In the genomic region with DNA sequence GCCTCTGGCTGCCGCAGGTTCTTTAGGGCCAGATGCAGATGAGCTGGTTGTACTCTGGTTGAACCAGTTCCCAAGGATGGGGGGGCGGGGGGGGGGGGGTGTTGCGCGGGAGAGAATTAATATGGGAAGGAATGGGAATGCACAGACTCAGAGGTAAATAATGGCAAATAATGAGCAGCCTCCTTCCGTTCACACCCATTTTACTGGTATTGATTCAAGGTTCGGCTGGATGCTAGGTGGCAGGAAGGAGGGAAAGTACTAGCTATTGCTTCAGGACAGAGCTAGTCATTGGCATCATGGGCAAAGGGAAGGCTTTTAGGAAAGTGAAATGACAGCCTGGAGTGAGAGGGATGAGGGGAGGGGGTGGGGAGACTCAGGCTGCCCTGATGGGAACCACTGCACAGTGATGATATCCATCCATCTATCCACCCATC, we compare ENCODE assay signal across 11 cellular contexts. TPM values are rescaled to one million over a fixed set of nuclear protein-coding genes. Genes with fewer than 3 reads are reported as not detected.
DNase-seq lines count a peak whose midpoint lies in the region; ATAC-seq and TF ChIP-seq lines count a peak whose summit lies in the region.
"Had no signal": no experiment of that assay in that cellular context is flagged by ENCODE, and none has a peak within 500 bp of the region (broad histone marks: within the 10 kb centered on the region; RNA-seq: fewer than 3 reads in every experiment).

A gene with protein sequence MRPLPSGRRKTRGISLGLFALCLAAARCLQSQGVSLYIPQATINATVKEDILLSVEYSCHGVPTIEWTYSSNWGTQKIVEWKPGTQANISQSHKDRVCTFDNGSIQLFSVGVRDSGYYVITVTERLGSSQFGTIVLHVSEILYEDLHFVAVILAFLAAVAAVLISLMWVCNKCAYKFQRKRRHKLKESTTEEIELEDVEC (minus strand): TSS at position 34 of the 434 bp plus-strand sequence. CDS start 116 bp downstream, outside the sequence.

- intact Hi-C loops in activated CD4-positive, alpha-beta T cell treated with anti-CD3 and anti-CD28 coated beads, Interleukin-2, amount 10 ng/mL, durations not matched to agents 24 days and 14 days (cut with micrococcal nuclease): no loop called here

- H3K79me2 ChIP-seq in mesendoderm (ENCODE audit: control insufficient read depth, insufficient read depth, low read length): no peaks in the 10 kb centered on the region

- H3K4me3 ChIP-seq in coronary artery: peak within 1 kb of the TSS; percentile 77
- no peak within 1 kb of the TSS for H3K4me3 ChIP-seq in mesendoderm (ENCODE audit: low read length)
- peak within 1 kb of the TSS; percentile 18 to 52 (median 42) for H3K4me3 ChIP-seq in upper lobe of left lung

- H3K27ac ChIP-seq in coronary artery (no peak within 1 kb of the TSS), mesendoderm (ENCODE audit: low read depth, low read length) (no peak within 1 kb of the TSS), upper lobe of left lung (no peak within 1 kb of the TSS)

- H3K18ac ChIP-seq in mesendoderm (ENCODE audit: low read length): peak within 1 kb of the TSS; percentile 95

- no peaks in the 10 kb centered on the region for H3K9me3 ChIP-seq in upper lobe of left lung

- H3K27me3 Mint-ChIP-seq in activated CD4-positive, alpha-beta T cell treated with anti-CD3 and anti-CD28 coated beads, Interleukin-2, amount 10 ng/mL, durations not matched to agents 24 days and 14 days: peaks cover 29% of the 10 kb centered on the region

- TF ChIP-seq EP300 in upper lobe of left lung (IDR thresholded peaks at IDR 0.05): no peak

- H4K5ac ChIP-seq in mesendoderm (ENCODE audit: low read length): no peak within 1 kb of the TSS

- H2AK5ac ChIP-seq in mesendoderm (ENCODE audit: low read length): no peak within 1 kb of the TSS

- peak within 1 kb of the TSS; percentile 31 for H2BK120ac ChIP-seq in mesendoderm (ENCODE audit: low read depth, low read length)

- TF ChIP-seq CTCF in coronary artery (IDR thresholded peaks at IDR 0.05) (no peak), upper lobe of left lung (IDR thresholded peaks at IDR 0.05) (no peak)

- H3K23ac ChIP-seq in mesendoderm (ENCODE audit: low read length): no peak within 1 kb of the TSS

- H3K4me1 Mint-ChIP-seq in activated CD4-positive, alpha-beta T cell treated with anti-CD3 and anti-CD28 coated beads, Interleukin-2, amount 10 ng/mL, durations not matched to agents 24 days and 14 days: no peaks in the 10 kb centered on the region

- H3K27me3 ChIP-seq in mesendoderm (ENCODE audit: insufficient read depth, low read length, poor library complexity) (no peaks in the 10 kb centered on the region), upper lobe of left lung (peaks cover 0 to 6% (median 2%) of the 10 kb centered on the region in 4 donors)

- H3K4me2 ChIP-seq in mesendoderm (ENCODE audit: low read length): peak within 1 kb of the TSS; percentile 6

- H2BK5ac ChIP-seq in mesendoderm (ENCODE audit: low read length): no peak within 1 kb of the TSS

- TF ChIP-seq POLR2A in upper lobe of left lung (IDR thresholded peaks at IDR 0.05): no peak

- peak within 1 kb of the TSS; percentile 94 for H3K4ac ChIP-seq in mesendoderm (ENCODE audit: low read depth, low read length)

- no peaks in the 10 kb centered on the region for H3K36me3 ChIP-seq in mesendoderm (ENCODE audit: control insufficient read depth, insufficient read depth, low read length)
- no peaks in the 10 kb centered on the region for H3K36me3 ChIP-seq in upper lobe of left lung

- no peaks in the 10 kb centered on the region for H3K79me1 ChIP-seq in mesendoderm (ENCODE audit: low read length)

- H3K36me3 Mint-ChIP-seq in activated CD4-positive, alpha-beta T cell treated with anti-CD3 and anti-CD28 coated beads, Interleukin-2, amount 10 ng/mL, durations not matched to agents 24 days and 14 days (ENCODE audit: low read depth): no peaks in the 10 kb centered on the region

- no peak within 1 kb of the TSS for H3K27ac Mint-ChIP-seq in activated CD4-positive, alpha-beta T cell treated with anti-CD3 and anti-CD28 coated beads, Interleukin-2, amount 10 ng/mL, durations not matched to agents 24 days and 14 days

- H3K4me3 Mint-ChIP-seq in activated CD4-positive, alpha-beta T cell treated with anti-CD3 and anti-CD28 coated beads, Interleukin-2, amount 10 ng/mL, durations not matched to agents 24 days and 14 days: peak within 1 kb of the TSS; percentile 1

- H3K9ac ChIP-seq in mesendoderm (ENCODE audit: low read length): peak within 1 kb of the TSS; percentile 28

- no CpG with 5 or more reads among the region's 6 CpGs for WGBS in mesendoderm (ENCODE audit: extremely low coverage, insufficient coverage, low lambda C conversion rate)
- 24 to 37% methylated on average over 4 to 6 of the region's 6 CpGs for WGBS in upper lobe of left lung, 2 donors

- no peak for ATAC-seq in upper lobe of left lung (ENCODE audit: low FRiP score in 2 of 2)
- ATAC-seq in GM19328 (IDR thresholded peaks at IDR 0.05; ENCODE audit: unreplicated experiment): no peak
- ATAC-seq in HG03280 (IDR thresholded peaks at IDR 0.05; ENCODE audit: unreplicated experiment): no peak

- peak within 1 kb of the TSS; percentile 61 for H3K56ac ChIP-seq in mesendoderm (ENCODE audit: low read length)

- DNase-seq in activated CD4-positive, alpha-beta T cell treated with anti-CD3 and anti-CD28 coated beads, Interleukin-2, amount 10 ng/mL, durations not matched to agents 24 days and 14 days: no peak
- no peak for DNase-seq in activated CD4-positive, alpha-beta T cell treated with anti-CD3 and anti-CD28 coated beads for 4 hours
- DNase-seq in coronary artery (ENCODE audit: low spot score): no peak
- no peak for DNase-seq in mesendoderm
- no peak for DNase-seq in upper lobe of left lung
- DNase-seq in kidney glomerular epithelial cell (lab: John Stamatoyannopoulos, UW): no peak
- DNase-seq: activated CD4-positive, alpha-beta T cell treated with anti-CD3 and anti-CD28 coated beads, Interleukin-2, amount 50 U/mL, for 48 hours; effector CD4-positive, alpha-beta T cell; NCI-H524 had no signal

- no peaks in the 10 kb centered on the region for H3K9me3 Mint-ChIP-seq in activated CD4-positive, alpha-beta T cell treated with anti-CD3 and anti-CD28 coated beads, Interleukin-2, amount 10 ng/mL, durations not matched to agents 24 days and 14 days

- peaks cover 4% of the 10 kb centered on the region for H3K4me1 ChIP-seq in mesendoderm (ENCODE audit: control insufficient read depth, low read depth, low read length)
- H3K4me1 ChIP-seq in upper lobe of left lung: peaks cover 5 to 11% (median 9%) of the 10 kb centered on the region in 4 donors

- H2BK15ac ChIP-seq in mesendoderm (replicated peaks; ENCODE audit: low read depth): peak within 1 kb of the TSS; percentile 80

- peak within 1 kb of the TSS; percentile 65 for H4K8ac ChIP-seq in mesendoderm (ENCODE audit: low read depth, low read length)

RNA-seq across cellular contexts. Expression of the gene that starts here (rescaled TPM):
- total RNA-seq in activated CD4-positive, alpha-beta T cell treated with anti-CD3 and anti-CD28 coated beads, Interleukin-2, amount 10 ng/mL, durations not matched to agents 24 days and 14 days: not detected in 2 replicates
- polyA plus RNA-seq in mesendoderm (2013, experiment 1 of 2): 0.13 TPM
- 0.13 TPM for polyA plus RNA-seq in mesendoderm (2013, experiment 2 of 2)
- 1 to 10 TPM in 1 of 6 donors, under 1 TPM in 1, not detected in 4; 0.77 to 2.3 TPM for total RNA-seq in upper lobe of left lung
